8 cellular contexts compared by ENCODE assay signal in genomic region chr5:122774519-122774860, GRCh38. TPM values are rescaled to one million over a fixed set of nuclear protein-coding genes. Genes with fewer than 3 reads are reported as not detected.
DNase-seq lines count a peak whose midpoint lies in the region; ATAC-seq and TF ChIP-seq lines count a peak whose summit lies in the region.

No MANE protein-coding gene starts in this region.

- no peak for TF ChIP-seq EP300 in gastroesophageal sphincter (IDR thresholded peaks at IDR 0.05)

- ATAC-seq in GM18873 (IDR thresholded peaks at IDR 0.05; ENCODE audit: low FRiP score, unreplicated experiment): peak; percentile 35
- peak; percentile 23 for ATAC-seq in HG02798 (IDR thresholded peaks at IDR 0.05; ENCODE audit: poor library complexity, unreplicated experiment)
- ATAC-seq in gastroesophageal sphincter: peak; percentile 49
- ATAC-seq in sciatic nerve: peak; percentile 65

- no peak for TF ChIP-seq CTCF in gastroesophageal sphincter (IDR thresholded peaks at IDR 0.05)

- 21 to 57% methylated on average over 1 to 8 of the region's 8 CpGs for WGBS in gastroesophageal sphincter (ENCODE audit: low coverage in 1 of 2), 2 donors

- H3K27ac ChIP-seq in SK-N-MC (no peak overlapping the region), gastroesophageal sphincter (peak overlapping the region; percentile 10 to 92 (median 90))

- TF ChIP-seq POLR2A in gastroesophageal sphincter (IDR thresholded peaks at IDR 0.05): no peak

- peak overlapping the region; percentile 47 for H3K9ac ChIP-seq in SK-N-MC (ENCODE audit: insufficient read length)

- no peaks in the 10 kb centered on the region for H3K27me3 ChIP-seq in gastroesophageal sphincter

- H3K4me3 ChIP-seq in SK-N-MC (peak overlapping the region; percentile 80), gastroesophageal sphincter (peak overlapping the region; percentile 82 to 85)

- H3K4me1 ChIP-seq in gastroesophageal sphincter: peaks cover 5 to 36% (median 7%) of the 10 kb centered on the region in 3 donors

- H3K9me3 ChIP-seq in SK-N-MC (ENCODE audit: low read depth, low read length): peaks cover 6% of the 10 kb centered on the region
- H3K9me3 ChIP-seq in gastroesophageal sphincter: no peaks in the 10 kb centered on the region

- intact Hi-C loops in sciatic nerve (cut with DNase I): no loop called here

- no peak for DNase-seq in SK-N-MC (ENCODE audit: low read depth, low spot score)
- DNase-seq in sciatic nerve (ENCODE audit: low spot score): no peak
- DNase-seq in NCI-H1417 (lab: John Stamatoyannopoulos, UW): no peak
- DNase-seq in dedifferentiated amniotic fluid mesenchymal stem cell (ENCODE audit: extremely low spot score): no peak
- no peak for DNase-seq in UCSD-AML1 (lab: John Stamatoyannopoulos, UW; ENCODE audit: unreplicated experiment)

- H3K36me3 ChIP-seq in SK-N-MC (ENCODE audit: insufficient read depth, low read length): peaks cover 6% of the 10 kb centered on the region
- no peaks in the 10 kb centered on the region for H3K36me3 ChIP-seq in gastroesophageal sphincter

RNA-seq across cellular contexts. Expression of gene SNX2, which starts 0.4 kb away (rescaled TPM):
- total RNA-seq in gastroesophageal sphincter (100 to 1,000 TPM in 1 of 4 donors, 10 to 100 TPM in 3; 82.3 to 102 (median 93.1) TPM), sciatic nerve (78.2 TPM)
